Comparison of ENCODE assay signal across 11 cellular contexts in genomic region chr17:78535285-78536197, GRCh38. TPM values are rescaled to one million over a fixed set of nuclear protein-coding genes. Genes with fewer than 3 reads are reported as not detected.
DNase-seq lines count a peak whose midpoint lies in the region; ATAC-seq, FAIRE-seq and TF ChIP-seq lines count a peak whose summit lies in the region.
"Had no signal": no experiment of that assay in that cellular context is flagged by ENCODE, and none has a peak within 500 bp of the region (broad histone marks: within the 10 kb centered on the region; RNA-seq: fewer than 3 reads in every experiment).

No MANE protein-coding gene starts in this region.

- no peaks in the 10 kb centered on the region for H3K79me2 ChIP-seq in keratinocyte (ENCODE audit: control insufficient read depth, insufficient read depth, low read length)

- TF ChIP-seq CTCF in RWPE2 (IDR thresholded peaks at IDR 0.05; ENCODE audit: poor library complexity, severe bottlenecking), result no peak
- no peak for TF ChIP-seq CTCF in keratinocyte (optimal IDR thresholded peaks at IDR 0.05 in 1 of 3, IDR thresholded peaks at IDR 0.05 in 1 of 3, conservative IDR thresholded peaks at IDR 0.05 in 1 of 3; ENCODE audit: extremely low read depth in 1 of 3, insufficient read depth in 2 of 3, low read length in 3 of 3)

- no peaks in the 10 kb centered on the region for H3K36me3 Mint-ChIP-seq in CD8-positive, alpha-beta memory T cell

- H3K27ac Mint-ChIP-seq in CD8-positive, alpha-beta memory T cell, result peak overlapping the region in 7 of 8 donors; percentile 16 to 93 (median 80)

- H2AFZ ChIP-seq in keratinocyte (ENCODE audit: control insufficient read depth, low read length), result peak overlapping the region; percentile 55

- H3K4me3 ChIP-seq in CD8-positive, alpha-beta memory T cell (ENCODE audit: low read length), result peak overlapping the region; percentile 4
- H3K4me3 ChIP-seq in RWPE2 (ENCODE audit: severe bottlenecking) (no peak overlapping the region), keratinocyte (ENCODE audit: control insufficient read depth in 2 of 3, extremely low read depth in 1 of 3, insufficient read depth in 2 of 3, low read depth in 1 of 3, low read length in 3 of 3) (peak overlapping the region in 2 of 3 experiments; percentile 30 to 34)
- H3K4me3 ChIP-seq: Peyer's patch had no signal

- peak in 1 of 5 donors; percentile 4 for DNase-seq in CD8-positive, alpha-beta memory T cell
- peak; percentile 75 for DNase-seq in NCI-H1105 treated with DMSO at 0.1 percent for 48 hours (lab: John Stamatoyannopoulos, UW)
- DNase-seq in RWPE2 (ENCODE audit: low spot score), result peak; percentile 62
- DNase-seq in keratinocyte (ENCODE audit: low read depth, low spot score), result peak; percentile 63
- no peak for DNase-seq in sciatic nerve (ENCODE audit: low spot score)
- DNase-seq in CD1c-positive myeloid dendritic cell (ENCODE audit: extremely low spot score), result no peak
- DNase-seq: activated CD4-positive, alpha-beta T cell treated with anti-CD3 and anti-CD28 coated beads for 4 hours; Peyer's patch had no signal

- no peaks in the 10 kb centered on the region for H3K9me3 ChIP-seq in CD8-positive, alpha-beta memory T cell (ENCODE audit: low read length)
- no peaks in the 10 kb centered on the region for H3K9me3 ChIP-seq in RWPE2 (ENCODE audit: severe bottlenecking)
- H3K9me3 ChIP-seq in keratinocyte (ENCODE audit: control insufficient read depth, low read depth, low read length), result no peaks in the 10 kb centered on the region
- H3K9me3 ChIP-seq: Peyer's patch had no signal

- no peaks in the 10 kb centered on the region for H3K27me3 ChIP-seq in CD8-positive, alpha-beta memory T cell (ENCODE audit: insufficient read depth, low read length, poor library complexity, severe bottlenecking)
- H3K27me3 ChIP-seq in RWPE2 (ENCODE audit: insufficient read depth, poor library complexity, severe bottlenecking) (no peaks in the 10 kb centered on the region), keratinocyte (ENCODE audit: control insufficient read depth, extremely low read depth, insufficient read depth, low read length) (no peaks in the 10 kb centered on the region)
- H3K27me3 ChIP-seq: Peyer's patch had no signal

- H3K27me3 Mint-ChIP-seq in CD8-positive, alpha-beta memory T cell, result peaks cover 5 to 18% of the 10 kb centered on the region in 2 donors

- intact Hi-C loops in sciatic nerve (cut with DNase I), result no loop called here

- peak overlapping the region in 6 of 7 donors; percentile 14 to 77 (median 56) for H3K4me3 Mint-ChIP-seq in CD8-positive, alpha-beta memory T cell

- peaks cover 11 to 19% (median 13%) of the 10 kb centered on the region in 3 donors for H3K4me1 Mint-ChIP-seq in CD8-positive, alpha-beta memory T cell

- H3K4me2 ChIP-seq in keratinocyte (ENCODE audit: control insufficient read depth, extremely low read depth, insufficient read depth, low read depth, low read length), result peak overlapping the region; percentile 81

- CTCF ChIA-PET in CD8-positive, alpha-beta memory T cell (lab: Charles Lee), result interaction anchor here (0.5 kb wide), 1 partner anchor 1465 kb away, joined by 3 read pairs; no protein-coding TSS in a partner anchor

- H4K20me1 ChIP-seq in keratinocyte (ENCODE audit: control insufficient read depth, extremely low read depth, insufficient read depth, low read length), result no peaks in the 10 kb centered on the region

- no peaks in the 10 kb centered on the region for H3K9me1 ChIP-seq in keratinocyte (ENCODE audit: control insufficient read depth, extremely low read depth, insufficient read depth, low read length)

- POLR2A ChIA-PET in CD8-positive, alpha-beta memory T cell (lab: Charles Lee), result no interaction called here

- peak overlapping the region; percentile 67 for H3K9ac ChIP-seq in keratinocyte (ENCODE audit: control insufficient read depth, extremely low read depth, insufficient read depth, low read length)

- H3K27ac ChIP-seq in CD8-positive, alpha-beta memory T cell (ENCODE audit: low read depth, low read length), result no peak overlapping the region
- H3K27ac ChIP-seq in RWPE2 (ENCODE audit: poor library complexity, severe bottlenecking), result peak overlapping the region; percentile 69
- peak overlapping the region; percentile 86 for H3K27ac ChIP-seq in keratinocyte (ENCODE audit: control insufficient read depth, insufficient read depth, low read length)
- H3K27ac ChIP-seq: Peyer's patch had no signal

- H3K36me3 ChIP-seq in CD8-positive, alpha-beta memory T cell (ENCODE audit: insufficient read depth, low read length), result no peaks in the 10 kb centered on the region
- H3K36me3 ChIP-seq in RWPE2 (ENCODE audit: low read depth), result no peaks in the 10 kb centered on the region
- no peaks in the 10 kb centered on the region for H3K36me3 ChIP-seq in keratinocyte (ENCODE audit: control insufficient read depth in 2 of 2, extremely low read depth in 1 of 2, insufficient read depth in 2 of 2, low read length in 2 of 2)
- H3K36me3 ChIP-seq: Peyer's patch had no signal

- dilution Hi-C loops in keratinocyte (cut with MboI; ENCODE audit: extremely low pct_ligation_motif_present, low sequenced_read_pairs), result no loop called here

- H3K9me3 Mint-ChIP-seq in CD8-positive, alpha-beta memory T cell, result no peaks in the 10 kb centered on the region

- peak; percentile 83 for ATAC-seq in RWPE2 (ENCODE audit: low read depth)
- ATAC-seq in sciatic nerve, result no peak
- no peak for ATAC-seq in GM21360 (IDR thresholded peaks at IDR 0.05; ENCODE audit: unreplicated experiment)
- no peak for ATAC-seq in HG03159 (IDR thresholded peaks at IDR 0.05; ENCODE audit: unreplicated experiment)

- FAIRE-seq in keratinocyte (lab: Jason Lieb, UNC), result peak; percentile 90
- FAIRE-seq: frontal cortex had no signal

- peaks cover 18% of the 10 kb centered on the region for H3K4me1 ChIP-seq in CD8-positive, alpha-beta memory T cell (ENCODE audit: insufficient read depth, low read length)
- H3K4me1 ChIP-seq in RWPE2 (ENCODE audit: insufficient read depth, poor library complexity, severe bottlenecking) (peaks cover 25% of the 10 kb centered on the region), keratinocyte (ENCODE audit: control insufficient read depth, extremely low read depth, insufficient read depth, low read length) (peaks cover 48% of the 10 kb centered on the region)

RNA-seq across cellular contexts. Expression of gene DNAH17, which starts 41.7 kb away (rescaled TPM):
- under 1 TPM in 1 of 2 experiments, not detected in 1; 0.20 TPM for total RNA-seq in CD8-positive, alpha-beta memory T cell
- polyA plus RNA-seq in CD8-positive, alpha-beta memory T cell, result not detected
- polyA plus RNA-seq in keratinocyte, result 0.16 to 0.46 TPM (median 0.31 TPM) in 3 replicates
- 0.56 TPM for polyA plus RNA-seq in keratinocyte (2011; ENCODE audit: low read depth)
- polyA plus RNA-seq in keratinocyte (2011; cell fraction: cytosol; rRNA removed), result 0.05 and 0.27 TPM in 2 replicates
- polyA plus RNA-seq in keratinocyte (2011; cell fraction: nucleus; rRNA removed), result 0.66 and 0.73 TPM in 2 replicates
- 0.63 and 1.1 TPM in 2 replicates for polyA plus RNA-seq in keratinocyte (2012; ENCODE audit: low replicate concordance)
- polyA minus RNA-seq in keratinocyte, result 0.36 to 0.99 TPM (median 0.39 TPM) in 3 replicates
- not detected for polyA minus RNA-seq in keratinocyte (2011; cell fraction: cytosol; rRNA and poly(A)+ RNA removed)
- polyA minus RNA-seq in keratinocyte (2011; cell fraction: nucleus; rRNA and poly(A)+ RNA removed), result 0.42 and 1.7 TPM in 2 replicates
- 0.40 TPM for total RNA-seq in sciatic nerve

Comparison
In these comparisons a context has a peak if more than half of its experiments do, and no peak if none do; other contexts are left out.
1. DNase-seq: peak in NCI-H1105 treated with DMSO at 0.1 percent for 48 hours (single experiment), RWPE2 (single experiment) and keratinocyte (single experiment); none in sciatic nerve (single experiment) and CD1c-positive myeloid dendritic cell (single experiment).